In genomic region chr9:136283291-136284235, GRCh38 we compare ENCODE assay signal across 1 cellular context.
TF ChIP-seq lines count a peak whose summit lies in the region.

No MANE protein-coding gene starts in this region.

TF ChIP-seq in GM12878, 131 proteins besides CTCF, POLR2A, EP300 and RAD21 (continues in another document):
- TF ChIP-seq FOXM1 (IDR thresholded peaks at IDR 0.05; ENCODE audit: low read depth, low read length), result no peak
- no peak for TF ChIP-seq CEBPB (IDR thresholded peaks at IDR 0.05; ENCODE audit: borderline replicate concordance in 1 of 2, low read depth in 2 of 2, low read length in 2 of 2)
- no peak for TF ChIP-seq CBX5 (IDR thresholded peaks at IDR 0.05; ENCODE audit: low read depth)
- TF ChIP-seq ELK1 (IDR thresholded peaks at IDR 0.05; ENCODE audit: low read depth, low read length), result no peak
- TF ChIP-seq SREBF1 (IDR thresholded peaks at IDR 0.05; ENCODE audit: low read length), result no peak
- TF ChIP-seq YBX1 (IDR thresholded peaks at IDR 0.05), result no peak
- no peak for TF ChIP-seq CHD4 (IDR thresholded peaks at IDR 0.05)
- no peak for TF ChIP-seq MLLT1 (IDR thresholded peaks at IDR 0.05)
- no peak for TF ChIP-seq REST (IDR thresholded peaks at IDR 0.05; ENCODE audit: low read depth, low read length)
- TF ChIP-seq MEF2B (IDR thresholded peaks at IDR 0.05; ENCODE audit: partially characterized antibody, poor library complexity, severe bottlenecking), result peak; percentile 98
- no peak for TF ChIP-seq CREM (IDR thresholded peaks at IDR 0.05; ENCODE audit: low read depth)
- TF ChIP-seq PKNOX1 (IDR thresholded peaks at IDR 0.05), result no peak
- TF ChIP-seq EGR1 (IDR thresholded peaks at IDR 0.05; ENCODE audit: borderline replicate concordance in 1 of 2, low read depth in 2 of 2, low read length in 2 of 2), result no peak
- TF ChIP-seq KAT2A (conservative IDR thresholded peaks at IDR 0.05; ENCODE audit: control insufficient read depth, low read depth, low read length), result no peak
- TF ChIP-seq BCL11A (IDR thresholded peaks at IDR 0.05; ENCODE audit: low read depth, low read length), result no peak
- TF ChIP-seq CUX1 (IDR thresholded peaks at IDR 0.05; ENCODE audit: insufficient replicate concordance, low read depth, low read length), result no peak
- TF ChIP-seq ATF2 (IDR thresholded peaks at IDR 0.05; ENCODE audit: low read length), result no peak
- TF ChIP-seq JUND (IDR thresholded peaks at IDR 0.05; ENCODE audit: low read depth, low read length), result no peak
- no peak for TF ChIP-seq ETV6 (conservative IDR thresholded peaks at IDR 0.05 in 1 of 2, IDR thresholded peaks at IDR 0.05 in 1 of 2; ENCODE audit: borderline replicate concordance in 1 of 2, low read depth in 1 of 2)
- no peak for TF ChIP-seq ZNF274 (IDR thresholded peaks at IDR 0.05; ENCODE audit: insufficient read depth, insufficient read length)
- TF ChIP-seq IRF3 (IDR thresholded peaks at IDR 0.05), result no peak
- TF ChIP-seq IKZF1 (conservative IDR thresholded peaks at IDR 0.05), result no peak; the same call in 1 of the 2 replicates
- no peak for TF ChIP-seq PAX5 (IDR thresholded peaks at IDR 0.05; ENCODE audit: borderline replicate concordance, low read depth, low read length)
- no peak for TF ChIP-seq TCF7 (IDR thresholded peaks at IDR 0.05; ENCODE audit: borderline replicate concordance)
- no peak for TF ChIP-seq ASH2L (IDR thresholded peaks at IDR 0.05; ENCODE audit: borderline replicate concordance, low read depth)
- no peak for TF ChIP-seq ATF3 (IDR thresholded peaks at IDR 0.05; ENCODE audit: borderline replicate concordance, extremely low read depth, low read depth, low read length)
- TF ChIP-seq MTA2 (IDR thresholded peaks at IDR 0.05; ENCODE audit: low read depth), result no peak
- TF ChIP-seq SP1 (IDR thresholded peaks at IDR 0.05; ENCODE audit: low read depth, low read length), result no peak
- TF ChIP-seq STAT1 (conservative IDR thresholded peaks at IDR 0.05), result no peak
- no peak for TF ChIP-seq ESRRA (IDR thresholded peaks at IDR 0.05; ENCODE audit: low read length)
- no peak for TF ChIP-seq EED (IDR thresholded peaks at IDR 0.05; ENCODE audit: low read depth)
- TF ChIP-seq HSF1 (IDR thresholded peaks at IDR 0.05; ENCODE audit: low read depth, low read length), result no peak
- 0 out of 2 replicates have a peak, but pooled peaks have one; percentile 31 for TF ChIP-seq LARP7 (IDR thresholded peaks at IDR 0.05)
- TF ChIP-seq IKZF2 (IDR thresholded peaks at IDR 0.05), result no peak
- no peak for TF ChIP-seq CBFB (IDR thresholded peaks at IDR 0.05; ENCODE audit: low read depth)
- no peak for TF ChIP-seq WRNIP1 (IDR thresholded peaks at IDR 0.05; ENCODE audit: borderline replicate concordance, low read depth, low read length)
- 0 out of 2 replicates have a peak, but pooled peaks have one; percentile 19 for TF ChIP-seq DPF2 (IDR thresholded peaks at IDR 0.05)
- TF ChIP-seq STAT3 (IDR thresholded peaks at IDR 0.05; ENCODE audit: low read depth, low read length), result no peak
- no peak for TF ChIP-seq HDAC6 (IDR thresholded peaks at IDR 0.05; ENCODE audit: unreplicated experiment)
- no peak for TF ChIP-seq RFX5 (IDR thresholded peaks at IDR 0.05; ENCODE audit: low read depth, low read length)
- TF ChIP-seq KLF5 (IDR thresholded peaks at IDR 0.05; ENCODE audit: partially characterized antibody), result no peak
- TF ChIP-seq EZH2 (IDR thresholded peaks at IDR 0.05; ENCODE audit: borderline replicate concordance, control insufficient read depth, low read depth, low read length), result no peak
- peak; percentile 95 for TF ChIP-seq GATAD2B (conservative IDR thresholded peaks at IDR 0.05; ENCODE audit: low read depth)
- no peak for TF ChIP-seq BACH1 (IDR thresholded peaks at IDR 0.05; ENCODE audit: borderline replicate concordance)
- no peak for TF ChIP-seq USF1 (IDR thresholded peaks at IDR 0.05; ENCODE audit: borderline replicate concordance, extremely low read length, insufficient read depth, low read depth, low read length)
- no peak for TF ChIP-seq MAX (IDR thresholded peaks at IDR 0.05; ENCODE audit: low read depth, low read length)
- no peak for TF ChIP-seq PAX8 (IDR thresholded peaks at IDR 0.05)
